In genomic region chr1:31257213-31257612, GRCh38 we compare ENCODE assay signal across 9 cellular contexts. TPM values are rescaled to one million over a fixed set of nuclear protein-coding genes. Genes with fewer than 3 reads are reported as not detected.
"Had no signal": no experiment of that assay in that cellular context is flagged by ENCODE, and none has a peak within 500 bp of the region (broad histone marks: within the 10 kb centered on the region; RNA-seq: fewer than 3 reads in every experiment).

No MANE protein-coding gene starts in this region.

- H3K9ac ChIP-seq: GM23248 had no signal

- H3K4me1 ChIP-seq: HAP-1 had no signal

- ATAC-seq: HCT116, HepG2 had no signal

- H3K27ac ChIP-seq: GM23248, HL-60 had no signal

- DNase-seq: GM23248, GOT3, H7, HFFc6 had no signal

- H3K9me3 ChIP-seq: HAP-1 had no signal

- H3K4me3 ChIP-seq: GM23248, HAP-1 had no signal

RNA-seq across cellular contexts. Expression of gene NKAIN1, which starts 17.5 kb away (rescaled TPM):
- total RNA-seq: HFFc6 had no signal
- polyA plus RNA-seq: GM23248, IgD-negative memory B cell had no signal
